ENCODE assay signal across 9 cellular contexts in the genomic region with DNA sequence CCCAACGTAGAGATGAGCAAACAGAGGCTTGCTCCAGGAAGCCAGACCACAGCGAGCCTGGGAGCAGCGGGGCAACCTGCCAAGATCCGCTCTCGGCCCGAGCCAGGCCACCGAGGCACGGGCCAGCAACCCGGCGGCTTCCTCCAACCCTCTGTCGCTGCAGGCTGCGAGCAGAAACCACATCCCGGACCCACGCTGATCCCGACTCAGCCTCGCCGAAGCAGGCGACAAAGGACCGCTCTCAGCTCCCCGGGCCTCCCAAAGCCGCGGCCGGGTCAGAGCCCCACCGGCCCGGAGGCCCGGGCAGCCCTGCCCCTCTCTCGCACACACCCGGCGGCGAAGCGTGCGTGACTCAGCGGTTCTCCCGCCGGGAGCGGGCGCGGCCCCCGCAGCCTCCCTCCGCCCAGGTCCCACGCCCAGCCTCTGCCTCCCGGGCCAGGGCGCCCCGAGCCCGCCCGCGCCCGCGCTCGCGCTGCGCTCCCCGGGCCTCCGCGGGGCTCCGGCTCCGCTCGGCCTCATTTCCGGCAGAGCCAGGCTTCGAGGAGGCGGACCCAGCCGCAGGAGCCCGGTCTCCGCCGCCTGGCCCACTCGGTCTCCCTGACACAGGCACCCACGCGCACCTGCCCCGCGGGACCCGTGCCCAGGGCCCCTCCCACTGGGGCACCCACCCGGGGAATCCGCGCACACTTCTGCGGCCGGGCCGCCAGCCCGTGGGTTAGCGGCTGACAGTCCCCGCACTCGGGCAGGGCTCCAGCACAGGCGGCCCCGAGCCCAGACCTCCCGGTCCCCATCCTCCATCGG. TPM values are rescaled to one million over a fixed set of nuclear protein-coding genes. Genes with fewer than 3 reads are reported as not detected.
DNase-seq lines count a peak whose midpoint lies in the region; ATAC-seq and TF ChIP-seq lines count a peak whose summit lies in the region.
"Had no signal": no experiment of that assay in that cellular context is flagged by ENCODE, and none has a peak within 500 bp of the region (broad histone marks: within the 10 kb centered on the region; RNA-seq: fewer than 3 reads in every experiment).

No MANE protein-coding gene starts in this region.

- H3K36me3 Mint-ChIP-seq in central memory CD8-positive, alpha-beta T cell (ENCODE audit: insufficient read depth) = peaks cover 3% of the 10 kb centered on the region
- H3K36me3 Mint-ChIP-seq in immature natural killer cell = no peaks in the 10 kb centered on the region
- H3K36me3 Mint-ChIP-seq: IgD-negative memory B cell had no signal

- peaks cover 2 to 23% (median 16%) of the 10 kb centered on the region in 6 donors for H3K4me1 ChIP-seq in spleen

- WGBS in spleen, 5 donors = 1 to 2% (median 2%) methylated on average over 20 to 85 of the region's 85 CpGs

- no peaks in the 10 kb centered on the region for H3K9me3 Mint-ChIP-seq in central memory CD8-positive, alpha-beta T cell
- H3K9me3 Mint-ChIP-seq in immature natural killer cell = no peaks in the 10 kb centered on the region

- TF ChIP-seq CTCF in spleen (IDR thresholded peaks at IDR 0.05 in 8 of 11, conservative IDR thresholded peaks at IDR 0.05 in 3 of 11) = no peak

- H3K36me3 ChIP-seq in MG63 (no peaks in the 10 kb centered on the region), spleen (no peaks in the 10 kb centered on the region)

- no peak overlapping the region for H3K27ac Mint-ChIP-seq in central memory CD8-positive, alpha-beta T cell (ENCODE audit: low read depth)
- no peak overlapping the region for H3K27ac Mint-ChIP-seq in immature natural killer cell
- H3K27ac Mint-ChIP-seq: IgD-negative memory B cell had no signal

- no peaks in the 10 kb centered on the region for H3K4me1 Mint-ChIP-seq in central memory CD8-positive, alpha-beta T cell
- peaks cover 0 to 5% of the 10 kb centered on the region in 2 donors for H3K4me1 Mint-ChIP-seq in immature natural killer cell

- H3K27me3 Mint-ChIP-seq in central memory CD8-positive, alpha-beta T cell = peaks cover 69% of the 10 kb centered on the region
- H3K27me3 Mint-ChIP-seq in immature natural killer cell (ENCODE audit: low read depth in 3 of 3) = peaks cover 7 to 35% (median 16%) of the 10 kb centered on the region in 3 donors

- H3K4me3 Mint-ChIP-seq in central memory CD8-positive, alpha-beta T cell = peak overlapping the region; percentile 50
- H3K4me3 Mint-ChIP-seq in immature natural killer cell = peak overlapping the region in 3 of 5 donors; percentile 56 to 61 (median 58)

- no peaks in the 10 kb centered on the region for H3K27me3 ChIP-seq in MG63
- H3K27me3 ChIP-seq in spleen (replicated peaks in 1 of 7) = peaks cover 0 to 97% (median 37%) of the 10 kb centered on the region in 7 donors

- no peak for ATAC-seq in central memory CD8-positive, alpha-beta T cell (replicated peaks; ENCODE audit: extremely low read depth, poor library complexity, severe bottlenecking)
- ATAC-seq in HG03039 (IDR thresholded peaks at IDR 0.05; ENCODE audit: unreplicated experiment) (no peak), HG02852 (IDR thresholded peaks at IDR 0.05; ENCODE audit: unreplicated experiment) (no peak)

- intact Hi-C loops in spleen (cut with DNase I; ENCODE audit: low total_unique reads) = no loop called here

- DNase-seq in COR-L47 (lab: John Stamatoyannopoulos, UW) = peak; percentile 32
- peak; percentile 68 for DNase-seq in MG63
- no peak for DNase-seq in central memory CD8-positive, alpha-beta T cell (ENCODE audit: low spot score in 2 of 2)
- DNase-seq in immature natural killer cell = peak in 1 of 3 donors; percentile 13
- peak; percentile 62 for DNase-seq in spleen
- DNase-seq in central memory CD4-positive, alpha-beta T cell = no peak

- H3K4me3 ChIP-seq in MG63 (peak overlapping the region; percentile 33), spleen (peak overlapping the region in 7 of 8 donors; percentile 14 to 64 (median 30))

- H3K9me3 ChIP-seq in MG63 = no peaks in the 10 kb centered on the region
- peaks cover 0 to 1% (median 0%) of the 10 kb centered on the region in 8 donors for H3K9me3 ChIP-seq in spleen

- H3K27ac ChIP-seq in spleen = no peak overlapping the region

- TF ChIP-seq POLR2A in spleen (IDR thresholded peaks at IDR 0.05) = no peak

RNA-seq across cellular contexts. Expression of gene PPP2R2C, which starts 1.7 kb away (rescaled TPM):
- 0.94 and 3.3 TPM in 2 replicates for total RNA-seq in MG63 (2014; rRNA removed; shearing (Covaris generic); ENCODE audit: low replicate concordance)
- polyA plus RNA-seq in immature natural killer cell (not detected), spleen (under 1 TPM; 0.07 to 0.19 (median 0.14) TPM)
- total RNA-seq in spleen = 1 to 10 TPM in 1 of 7 donors, under 1 TPM in 5, not detected in 1; 0.23 to 1.3 (median 0.47) TPM
- polyA plus RNA-seq: IgD-negative memory B cell had no signal

Comparison
In these comparisons a context has a peak if more than half of its experiments do, and no peak if none do; other contexts are left out.
1. DNase-seq: peak in COR-L47 (single experiment), MG63 (single experiment) and spleen (single experiment); none in central memory CD8-positive, alpha-beta T cell (0 of 2) and central memory CD4-positive, alpha-beta T cell (single experiment).